13 cellular contexts compared by ENCODE assay signal in genomic region chr22:36660510-36660840, GRCh38. TPM values are rescaled to one million over a fixed set of nuclear protein-coding genes. Genes with fewer than 3 reads are reported as not detected.
DNase-seq lines count a peak whose midpoint lies in the region; ATAC-seq and TF ChIP-seq lines count a peak whose summit lies in the region.
"Had no signal": no experiment of that assay in that cellular context is flagged by ENCODE, and none has a peak within 500 bp of the region (broad histone marks: within the 10 kb centered on the region; RNA-seq: fewer than 3 reads in every experiment).

No MANE protein-coding gene starts in this region.

- CTCF ChIA-PET in IMR-90 (lab: Yijun Ruan, JAX): no interaction called here
- CTCF ChIA-PET in activated CD4-positive, alpha-beta memory T cell treated with anti-CD3 and anti-CD28 coated beads for 36 hours (lab: Charles Lee): no interaction called here

- H2BK5ac ChIP-seq in IMR-90 (ENCODE audit: low read depth, low read length, poor library complexity, severe bottlenecking) (no peak overlapping the region), mesenchymal stem cell (ENCODE audit: low read depth, low read length, poor library complexity, severe bottlenecking) (no peak overlapping the region)

- H3K9me3 ChIP-seq in IMR-90 (ENCODE audit: control insufficient read depth, insufficient read depth, low read length) (peaks cover 1% of the 10 kb centered on the region), body of pancreas (no peaks in the 10 kb centered on the region), mesenchymal stem cell (ENCODE audit: control insufficient read depth, low read length) (peaks cover 7% of the 10 kb centered on the region), thoracic aorta (no peaks in the 10 kb centered on the region), vagina (no peaks in the 10 kb centered on the region), aorta (ENCODE audit: control insufficient read depth, low read length) (peaks cover 5% of the 10 kb centered on the region)

- no peaks in the 10 kb centered on the region for H3K4me1 Mint-ChIP-seq in activated CD4-positive, alpha-beta memory T cell treated with anti-CD3 and anti-CD28 coated beads for 36 hours (ENCODE audit: low read depth)
- H3K4me1 Mint-ChIP-seq: natural killer cell had no signal

- H3K4ac ChIP-seq in IMR-90 (ENCODE audit: low read depth, low read length) (no peak overlapping the region), mesenchymal stem cell (ENCODE audit: low read depth in 1 of 2, low read length in 2 of 2) (peak overlapping the region in 1 of 2 experiments; percentile 29)

- H3K23ac ChIP-seq in IMR-90 (ENCODE audit: low read depth, low read length): no peak overlapping the region
- H3K23ac ChIP-seq in mesenchymal stem cell (ENCODE audit: low read length in 2 of 2): no peak overlapping the region

- no peak overlapping the region for H4K5ac ChIP-seq in IMR-90 (ENCODE audit: low read depth, low read length)

- H2BK120ac ChIP-seq in IMR-90 (ENCODE audit: low read depth, low read length): no peak overlapping the region
- no peak overlapping the region for H2BK120ac ChIP-seq in mesenchymal stem cell (ENCODE audit: low read depth, low read length)

- dilution Hi-C loops in IMR-90 (cut with HindIII; ENCODE audit: low sequenced_read_pairs, unreplicated experiment): no loop called here

- H3K36me3 ChIP-seq in IMR-90 (ENCODE audit: control insufficient read depth, insufficient read depth, low read length): no peaks in the 10 kb centered on the region
- no peaks in the 10 kb centered on the region for H3K36me3 ChIP-seq in body of pancreas (replicated peaks in 1 of 2; ENCODE audit: insufficient read depth in 1 of 2, low read depth in 2 of 2)
- no peaks in the 10 kb centered on the region for H3K36me3 ChIP-seq in mesenchymal stem cell (ENCODE audit: control insufficient read depth in 1 of 2, insufficient read depth in 2 of 2, low read depth in 1 of 2, low read length in 2 of 2)
- H3K36me3 ChIP-seq in thoracic aorta: no peaks in the 10 kb centered on the region
- no peaks in the 10 kb centered on the region for H3K36me3 ChIP-seq in vagina
- no peaks in the 10 kb centered on the region for H3K36me3 ChIP-seq in aorta (ENCODE audit: control insufficient read depth in 1 of 2, insufficient read depth in 2 of 2, low read length in 1 of 2)
- H3K36me3 ChIP-seq: BLaER1 treated with 17β-estradiol and CSF1 and Interleukin-3, amounts not matched to agents 10 nM and 100 nM; Peyer's patch had no signal

- H2BK12ac ChIP-seq in mesenchymal stem cell (ENCODE audit: low read length in 2 of 2): peak overlapping the region; percentile 75 to 90

- H2BK15ac ChIP-seq in IMR-90 (ENCODE audit: low read depth, low read length) (no peak overlapping the region), mesenchymal stem cell (ENCODE audit: low read depth, poor library complexity, severe bottlenecking) (no peak overlapping the region)

- in situ Hi-C loops in IMR-90 (cut with MboI; ENCODE audit: low sequenced_read_pairs): no loop called here

- H3K4me2 ChIP-seq in IMR-90 (ENCODE audit: low read depth, low read length) (no peak overlapping the region), mesenchymal stem cell (ENCODE audit: low read length, poor library complexity, severe bottlenecking) (no peak overlapping the region)

- H4K20me1 ChIP-seq in IMR-90 (ENCODE audit: insufficient read depth, low read length): no peaks in the 10 kb centered on the region

- peaks cover 11% of the 10 kb centered on the region; the same call in 1 of the 2 replicates for H3K4me1 ChIP-seq in IMR-90 (ENCODE audit: control insufficient read depth, insufficient read depth, low read length)
- peaks cover 18% of the 10 kb centered on the region for H3K4me1 ChIP-seq in body of pancreas
- peaks cover 18% of the 10 kb centered on the region for H3K4me1 ChIP-seq in mesenchymal stem cell (ENCODE audit: control insufficient read depth, insufficient read depth, low read depth, low read length)
- H3K4me1 ChIP-seq in thoracic aorta (ENCODE audit: control insufficient read depth in 1 of 2, low read depth in 2 of 2): peaks cover 15 to 20% of the 10 kb centered on the region in 2 donors
- peaks cover 15% of the 10 kb centered on the region for H3K4me1 ChIP-seq in vagina
- no peaks in the 10 kb centered on the region for H3K4me1 ChIP-seq in aorta (ENCODE audit: control insufficient read depth in 1 of 2, insufficient read depth in 2 of 2, low read length in 2 of 2)

- H3K27ac Mint-ChIP-seq in activated CD4-positive, alpha-beta memory T cell treated with anti-CD3 and anti-CD28 coated beads for 36 hours: no peak overlapping the region
- H3K27ac Mint-ChIP-seq: activated CD8-positive, alpha-beta T cell treated with anti-CD3 and anti-CD28 coated beads for 36 hours; activated naive CD8-positive, alpha-beta T cell treated with anti-CD3 and anti-CD28 coated beads, Interleukin-2, amount 50 U/mL, for 24 hours; activated T-helper 1 cell treated with anti-CD3 and anti-CD28 coated beads, Interleukin-12 subunit alpha, Interleukin-12 subunit beta, Interleukin-2, Interleukin-4 antibody, amounts not matched to agents 30 ng/mL and 10 ng/mL and 1 ng/mL, durations not matched to agents 14 hours and 24 hours and 36 hours; natural killer cell had no signal

- DNase-seq in IMR-90 (no peak), body of pancreas (no peak), mesenchymal stem cell (no peak), thoracic aorta (ENCODE audit: low spot score) (no peak), vagina (ENCODE audit: extremely low spot score in 2 of 2) (no peak), aorta (no peak)
- no peak for DNase-seq in activated CD4-positive, alpha-beta memory T cell treated with anti-CD3 and anti-CD28 coated beads for 36 hours
- DNase-seq: activated CD8-positive, alpha-beta T cell treated with anti-CD3 and anti-CD28 coated beads for 36 hours; natural killer cell had no signal

- H3K27ac ChIP-seq in IMR-90 (ENCODE audit: insufficient read depth, low read length) (no peak overlapping the region), body of pancreas (peak overlapping the region; percentile 31 to 83 (median 60)), mesenchymal stem cell (ENCODE audit: low read length, poor library complexity, severe bottlenecking) (no peak overlapping the region), thoracic aorta (peak overlapping the region; percentile 32 to 41), vagina (no peak overlapping the region), aorta (ENCODE audit: low read depth in 1 of 2, low read length in 2 of 2) (no peak overlapping the region)
- H3K27ac ChIP-seq: Peyer's patch had no signal

- no peaks in the 10 kb centered on the region for H3K79me1 ChIP-seq in IMR-90 (ENCODE audit: low read depth in 1 of 2, low read length in 2 of 2)
- no peaks in the 10 kb centered on the region for H3K79me1 ChIP-seq in mesenchymal stem cell (replicated peaks; ENCODE audit: low read length, poor library complexity, severe bottlenecking)

- H3K9me1 ChIP-seq in IMR-90 (ENCODE audit: insufficient read depth, low read length): peaks cover 15% of the 10 kb centered on the region

- H3K56ac ChIP-seq in IMR-90 (ENCODE audit: extremely low read depth, insufficient read depth, low read length): no peak overlapping the region

- H3K27me3 ChIP-seq in IMR-90 (ENCODE audit: control insufficient read depth, insufficient read depth, low read length): peaks cover 21% of the 10 kb centered on the region
- no peaks in the 10 kb centered on the region for H3K27me3 ChIP-seq in body of pancreas
- H3K27me3 ChIP-seq in mesenchymal stem cell (ENCODE audit: control insufficient read depth in 1 of 2, insufficient read depth in 1 of 2, low read length in 2 of 2): peaks cover 0 to 46% of the 10 kb centered on the region in 2 experiments
- no peaks in the 10 kb centered on the region for H3K27me3 ChIP-seq in thoracic aorta (replicated peaks; ENCODE audit: insufficient read depth)
- no peaks in the 10 kb centered on the region for H3K27me3 ChIP-seq in vagina
- H3K27me3 ChIP-seq in aorta (ENCODE audit: control insufficient read depth in 1 of 2, insufficient read depth in 2 of 2, low read length in 1 of 2): peaks cover 0 to 2% of the 10 kb centered on the region in 2 donors
- H3K27me3 ChIP-seq: BLaER1 treated with 17β-estradiol and CSF1 and Interleukin-3, amounts not matched to agents 10 nM and 100 nM; Peyer's patch had no signal

- no peaks in the 10 kb centered on the region for H3K36me3 Mint-ChIP-seq in activated CD4-positive, alpha-beta memory T cell treated with anti-CD3 and anti-CD28 coated beads for 36 hours
- H3K36me3 Mint-ChIP-seq: natural killer cell had no signal

- H4K91ac ChIP-seq in IMR-90 (ENCODE audit: insufficient read depth, low read depth, low read length) (no peak overlapping the region), mesenchymal stem cell (ENCODE audit: low read length) (peak overlapping the region; percentile 48)

- H3K4me3 ChIP-seq in IMR-90 (ENCODE audit: insufficient read depth, low read depth, low read length) (no peak overlapping the region), body of pancreas (no peak overlapping the region), mesenchymal stem cell (ENCODE audit: insufficient read depth in 1 of 2, low read depth in 1 of 2, low read length in 2 of 2) (peak overlapping the region in 1 of 2 experiments; percentile 68), thoracic aorta (peak overlapping the region; percentile 51), vagina (no peak overlapping the region), aorta (ENCODE audit: low read length in 2 of 2) (no peak overlapping the region)
- H3K4me3 ChIP-seq: BLaER1 treated with 17β-estradiol and CSF1 and Interleukin-3, amounts not matched to agents 10 nM and 100 nM; Peyer's patch had no signal

- intact Hi-C loops in IMR-90 (cut with micrococcal nuclease): no loop called here
- intact Hi-C loops in body of pancreas (cut with DNase I): no loop called here
- intact Hi-C loops in activated CD4-positive, alpha-beta memory T cell treated with anti-CD3 and anti-CD28 coated beads for 36 hours (cut with micrococcal nuclease): no loop called here
- intact Hi-C loops in vagina (cut with DNase I): no loop called here
- intact Hi-C loops in aorta (cut with DNase I): no loop called here

- no peak overlapping the region for H3K4me3 Mint-ChIP-seq in activated CD4-positive, alpha-beta memory T cell treated with anti-CD3 and anti-CD28 coated beads for 36 hours
- H3K4me3 Mint-ChIP-seq: activated CD8-positive, alpha-beta T cell treated with anti-CD3 and anti-CD28 coated beads for 36 hours; activated naive CD8-positive, alpha-beta T cell treated with anti-CD3 and anti-CD28 coated beads, Interleukin-2, amount 50 U/mL, for 24 hours; activated T-helper 1 cell treated with anti-CD3 and anti-CD28 coated beads, Interleukin-12 subunit alpha, Interleukin-12 subunit beta, Interleukin-2, Interleukin-4 antibody, amounts not matched to agents 30 ng/mL and 10 ng/mL and 1 ng/mL, durations not matched to agents 14 hours and 24 hours and 36 hours; natural killer cell had no signal

- H3K18ac ChIP-seq in IMR-90 (ENCODE audit: low read depth, low read length) (no peak overlapping the region), mesenchymal stem cell (ENCODE audit: low read depth in 1 of 2, low read length in 2 of 2) (peak overlapping the region in 1 of 2 experiments; percentile 37)

- TF ChIP-seq RAD21 in IMR-90 (IDR thresholded peaks at IDR 0.05; ENCODE audit: low read length): no peak

- peaks cover 39% of the 10 kb centered on the region for H3K27me3 Mint-ChIP-seq in activated CD4-positive, alpha-beta memory T cell treated with anti-CD3 and anti-CD28 coated beads for 36 hours

- H2AK5ac ChIP-seq in IMR-90 (ENCODE audit: low read depth, low read length) (no peak overlapping the region), mesenchymal stem cell (ENCODE audit: low read length, severe bottlenecking) (no peak overlapping the region)

- POLR2A ChIA-PET in IMR-90 (lab: Charles Lee; ENCODE audit: unreplicated experiment): no interaction called here
- POLR2A ChIA-PET in activated CD4-positive, alpha-beta memory T cell treated with anti-CD3 and anti-CD28 coated beads for 36 hours (lab: Charles Lee): interaction anchor here (0.6 kb wide), 1 partner anchor 77 kb away, joined by 3 read pairs; no protein-coding TSS in a partner anchor

- TF ChIP-seq POLR2A in IMR-90 (IDR thresholded peaks at IDR 0.05; ENCODE audit: low read depth, low read length): no peak
- TF ChIP-seq POLR2A in body of pancreas (IDR thresholded peaks at IDR 0.05): no peak
- no peak for TF ChIP-seq POLR2A in vagina (IDR thresholded peaks at IDR 0.05)

- no peak overlapping the region for H2AK9ac ChIP-seq in IMR-90 (replicated peaks; ENCODE audit: low read depth, low read length, poor library complexity)

- H3K9me3 Mint-ChIP-seq in activated CD4-positive, alpha-beta memory T cell treated with anti-CD3 and anti-CD28 coated beads for 36 hours: peaks cover 4% of the 10 kb centered on the region
- H3K9me3 Mint-ChIP-seq: activated CD8-positive, alpha-beta T cell treated with anti-CD3 and anti-CD28 coated beads for 36 hours; activated naive CD8-positive, alpha-beta T cell treated with anti-CD3 and anti-CD28 coated beads, Interleukin-2, amount 50 U/mL, for 24 hours; activated T-helper 1 cell treated with anti-CD3 and anti-CD28 coated beads, Interleukin-12 subunit alpha, Interleukin-12 subunit beta, Interleukin-2, Interleukin-4 antibody, amounts not matched to agents 30 ng/mL and 10 ng/mL and 1 ng/mL, durations not matched to agents 14 hours and 24 hours and 36 hours; natural killer cell had no signal

- H2AFZ ChIP-seq in IMR-90 (replicated peaks; ENCODE audit: low read length, poor library complexity): no peak overlapping the region
- H2AFZ ChIP-seq in mesenchymal stem cell (ENCODE audit: low read depth, low read length): no peak overlapping the region

- no TSS peak for BruUV-seq in IMR-90 (replicated peaks; lab: Mats Ljungman, UMichigan)

- H4K8ac ChIP-seq in IMR-90 (ENCODE audit: low read depth in 2 of 2, low read length in 2 of 2) (no peak overlapping the region), mesenchymal stem cell (ENCODE audit: low read length) (no peak overlapping the region)

- TF ChIP-seq CTCF in IMR-90 (conservative IDR thresholded peaks at IDR 0.05; ENCODE audit: low read depth, low read length) (no peak), body of pancreas (IDR thresholded peaks at IDR 0.05) (no peak), thoracic aorta (IDR thresholded peaks at IDR 0.05) (no peak), vagina (IDR thresholded peaks at IDR 0.05) (no peak)

- H3K14ac ChIP-seq in IMR-90 (replicated peaks; ENCODE audit: low read depth, low read length): no peak overlapping the region
- H3K14ac ChIP-seq in mesenchymal stem cell (ENCODE audit: low read length in 2 of 2): peak overlapping the region in 1 of 2 experiments; percentile 35

- no CpG with 5 or more reads among the region's 8 CpGs for WGBS in IMR-90 (ENCODE audit: extremely low coverage in 2 of 2, insufficient read length in 1 of 2), 2 experiments
- 69 to 81% methylated on average over 4 to 8 of the region's 8 CpGs for WGBS in body of pancreas, 2 donors
- 100% methylated on average over 3 of the region's 8 CpGs for WGBS in mesenchymal stem cell
- WGBS in aorta, 2 donors: 78% methylated on average over 8 of the region's 8 CpGs

- H2BK20ac ChIP-seq in IMR-90 (ENCODE audit: low read depth, low read length): 0 out of 2 replicates have a peak overlapping the region, but pooled peaks have one; percentile 22

- ATAC-seq in IMR-90 (ENCODE audit: low read depth) (no peak), body of pancreas (no peak), thoracic aorta (ENCODE audit: insufficient number of reproducible peaks, low FRiP score, low read depth) (no peak), aorta (ENCODE audit: low FRiP score) (no peak)

- no peak overlapping the region for H3K9ac ChIP-seq in IMR-90 (ENCODE audit: low read depth, low read length)
- H3K9ac ChIP-seq in mesenchymal stem cell (ENCODE audit: low read length): no peak overlapping the region

RNA-seq across cellular contexts. Expression of gene CACNG2, which starts 43.1 kb away (rescaled TPM):
- total RNA-seq in IMR-90 (2012; rRNA removed) (not detected in 2 replicates), body of pancreas (not detected), thoracic aorta (not detected), vagina (not detected), aorta (not detected)
- polyA plus RNA-seq in IMR-90 (2012; rRNA removed) (not detected in 2 replicates), aorta (under 1 TPM in 1 of 2 donors, not detected in 1; 0.13 TPM)
- not detected in 2 replicates for polyA plus RNA-seq in IMR-90 (2012; cell fraction: cytosol; rRNA removed)
- not detected in 2 replicates for polyA plus RNA-seq in IMR-90 (2012; cell fraction: nucleus; rRNA removed; ENCODE audit: low replicate concordance)
- polyA plus RNA-seq in mesenchymal stem cell (2013, experiment 1 of 2): not detected
- not detected for polyA plus RNA-seq in mesenchymal stem cell (2013, experiment 2 of 2)
- not detected for total RNA-seq in activated CD4-positive, alpha-beta memory T cell treated with anti-CD3 and anti-CD28 coated beads for 36 hours
- total RNA-seq: activated CD8-positive, alpha-beta T cell treated with anti-CD3 and anti-CD28 coated beads for 36 hours; activated T-helper 1 cell treated with anti-CD3 and anti-CD28 coated beads, Interleukin-12 subunit alpha, Interleukin-12 subunit beta, Interleukin-2, Interleukin-4 antibody, amounts not matched to agents 30 ng/mL and 10 ng/mL and 1 ng/mL, durations not matched to agents 14 hours and 24 hours and 36 hours; natural killer cell; Peyer's patch had no signal

Comparison
In these comparisons a context has a peak if more than half of its experiments do, and no peak if none do; other contexts are left out.
1. H3K27ac ChIP-seq: peak in body of pancreas (4 of 4) and thoracic aorta (2 of 2); none in IMR-90 (single experiment), mesenchymal stem cell (single experiment), vagina (single experiment) and aorta (0 of 2).